In the genomic region with DNA sequence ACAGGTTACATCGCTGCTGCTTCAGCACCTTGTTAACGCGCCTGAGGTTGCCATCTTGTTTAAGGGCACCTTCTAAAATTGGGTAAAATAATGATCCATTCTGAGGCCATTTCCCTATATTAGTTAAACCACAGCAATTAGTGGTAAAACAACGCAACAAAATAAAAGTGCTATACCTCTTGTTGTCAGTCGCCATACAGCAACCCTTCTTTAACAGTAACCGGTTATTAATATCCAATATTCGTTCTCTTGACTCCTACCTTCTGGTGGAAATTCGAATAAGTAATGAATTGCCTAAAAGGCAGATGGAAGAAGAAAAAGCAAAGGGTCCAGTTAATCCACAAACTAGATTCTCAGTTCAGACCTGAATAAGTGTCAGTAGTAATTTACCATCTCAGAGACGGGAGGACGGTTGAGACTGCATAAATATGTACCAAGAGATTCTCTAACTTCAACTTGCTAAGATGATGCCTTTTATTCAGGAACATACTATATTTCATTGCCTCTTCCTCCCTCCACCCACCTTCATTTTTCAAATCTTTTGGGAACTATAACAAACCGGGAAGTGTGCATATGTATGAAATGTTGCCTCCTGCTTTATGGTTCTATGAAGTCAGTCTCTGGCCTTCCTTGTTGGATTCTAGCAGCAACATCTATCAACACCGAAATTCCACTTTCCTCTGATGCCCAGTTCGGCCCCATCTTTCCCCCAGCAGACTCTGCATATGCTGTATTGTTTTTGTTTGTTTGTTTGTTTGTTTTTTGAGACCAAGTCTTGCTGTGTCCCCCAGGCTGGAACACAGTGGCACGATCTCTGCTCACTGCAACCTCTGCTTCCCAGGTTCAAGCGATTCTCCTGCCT, we compare ENCODE assay signal across 10 cellular contexts. TPM values are rescaled to one million over a fixed set of nuclear protein-coding genes. Genes with fewer than 3 reads are reported as not detected.
DNase-seq lines count a peak whose midpoint lies in the region; ATAC-seq, FAIRE-seq and TF ChIP-seq lines count a peak whose summit lies in the region.
"Had no signal": no experiment of that assay in that cellular context is flagged by ENCODE, and none has a peak within 500 bp of the region (broad histone marks: within the 10 kb centered on the region; RNA-seq: fewer than 3 reads in every experiment).

No MANE protein-coding gene starts in this region.

- WGBS in GM23248 (ENCODE audit: low coverage in 1 of 2, low lambda C conversion rate in 2 of 2, missing lambda C conversion rate in 2 of 2), 2 experiments, result 60 to 62% methylated on average over 15 of the region's 15 CpGs
- 65 to 68% methylated on average over 15 of the region's 15 CpGs for WGBS in lower leg skin, 2 donors

- H3K4me2 ChIP-seq in GM23248 (ENCODE audit: unreplicated experiment), result peak overlapping the region; percentile 88

- no peak for TF ChIP-seq POLR2A in gastrocnemius medialis (IDR thresholded peaks at IDR 0.05)
- TF ChIP-seq POLR2A in lower leg skin (IDR thresholded peaks at IDR 0.05), result no peak

- in situ Hi-C loops in GM23248 (cut with MboI) (no loop called here), gastrocnemius medialis (cut with MboI; ENCODE audit: low sequenced_read_pairs in 4 of 4) (no loop called here), KBM-7 (cut with MboI; ENCODE audit: low pct_unique_long_range_greater_than_20kb, low sequenced_read_pairs) (no loop called here)

- peaks cover 42% of the 10 kb centered on the region for H3K79me2 ChIP-seq in GM23248 (ENCODE audit: insufficient read depth)

- H3K9me3 ChIP-seq in GM23248 (ENCODE audit: low read depth) (no peaks in the 10 kb centered on the region), gastrocnemius medialis (no peaks in the 10 kb centered on the region)

- H3K9ac ChIP-seq in GM23248, result peak overlapping the region; percentile 99

- no peak for FAIRE-seq in frontal cortex (lab: Jason Lieb, UNC)

- H4K20me1 ChIP-seq in GM23248 (ENCODE audit: insufficient read depth), result no peaks in the 10 kb centered on the region

- TF ChIP-seq CTCF in WI38 (IDR thresholded peaks at IDR 0.05; ENCODE audit: low read depth, low read length) (no peak), foreskin fibroblast (IDR thresholded peaks at IDR 0.05; ENCODE audit: low read depth, low read length) (no peak), gastrocnemius medialis (IDR thresholded peaks at IDR 0.05 in 4 of 5, conservative IDR thresholded peaks at IDR 0.05 in 1 of 5) (no peak), lower leg skin (IDR thresholded peaks at IDR 0.05) (no peak)

- DNase-seq in GM23248 (no peak), foreskin fibroblast (no peak), gastrocnemius medialis (no peak), lower leg skin (ENCODE audit: low spot score in 2 of 2) (no peak), KBM-7 (no peak), frontal cortex (ENCODE audit: low spot score in 2 of 2) (no peak)

- H3K4me3 ChIP-seq in GM23248, result peak overlapping the region; percentile 96
- peak overlapping the region; percentile 93 for H3K4me3 ChIP-seq in WI38 (ENCODE audit: low read depth, low read length)
- peak overlapping the region; percentile 93 to 98 for H3K4me3 ChIP-seq in foreskin fibroblast (ENCODE audit: low read depth in 1 of 2, low read length in 2 of 2)
- peak overlapping the region; percentile 74 to 97 (median 90) for H3K4me3 ChIP-seq in gastrocnemius medialis
- H3K4me3 ChIP-seq in lower leg skin (ENCODE audit: low read depth, poor library complexity, severe bottlenecking), result no peak overlapping the region

- H3K4me1 ChIP-seq in GM23248 (ENCODE audit: insufficient read depth) (peaks cover 15% of the 10 kb centered on the region), gastrocnemius medialis (peaks cover 12 to 22% of the 10 kb centered on the region in 2 donors)

- H2AFZ ChIP-seq in GM23248, result peak overlapping the region; percentile 93

- peak overlapping the region; percentile 95 for H3K27ac ChIP-seq in GM23248
- H3K27ac ChIP-seq in gastrocnemius medialis, result peak overlapping the region; percentile 88 to 99 (median 98)

- H3K36me3 ChIP-seq in GM23248 (ENCODE audit: low read depth), result peaks cover 23% of the 10 kb centered on the region
- peaks cover 4 to 32% of the 10 kb centered on the region in 2 donors for H3K36me3 ChIP-seq in gastrocnemius medialis

- intact Hi-C loops in gastrocnemius medialis (cut with DNase I; ENCODE audit: low total_unique reads) (loop anchor here (1.0 to 2.0 kb wide), 2 partner anchors 21 to 59 kb away; a partner anchor contains a TSS), lower leg skin (cut with DNase I; ENCODE audit: low total_unique reads) (no loop called here)

- H3K27me3 ChIP-seq in GM23248 (replicated peaks; ENCODE audit: insufficient read depth) (no peaks in the 10 kb centered on the region), gastrocnemius medialis (no peaks in the 10 kb centered on the region)

- no peaks in the 10 kb centered on the region for H3K9me2 ChIP-seq in GM23248 (ENCODE audit: insufficient read depth)

- no peaks in the 10 kb centered on the region for H3F3A ChIP-seq in GM23248 (ENCODE audit: insufficient read depth)

- ATAC-seq in gastrocnemius medialis, result no peak
- ATAC-seq in GM19023 (IDR thresholded peaks at IDR 0.05; ENCODE audit: unreplicated experiment), result no peak

RNA-seq across cellular contexts. Expression of a gene that starts 0.8 kb away (rescaled TPM):
- total RNA-seq in GM23248 (2014; rRNA removed; shearing (Covaris generic)), result 217 and 263 TPM in 2 replicates
- polyA plus RNA-seq in GM23248 (2016; fragmentation: Nextera tagmentation; extraction: Ambion mirVana), result 274 and 277 TPM in 2 replicates
- total RNA-seq in gastrocnemius medialis, result 100 to 1,000 TPM; 304 to 543 (median 486) TPM
- 100 to 1,000 TPM in 2 of 4 donors, 10 to 100 TPM in 2; 70.6 to 148 (median 116) TPM for total RNA-seq in lower leg skin
- total RNA-seq in frontal cortex, result 194 TPM

RNA-seq across cellular contexts. Expression of a gene that starts 6.5 kb away (rescaled TPM):
- not detected in 2 replicates for total RNA-seq in GM23248 (2014; rRNA removed; shearing (Covaris generic))
- polyA plus RNA-seq in GM23248 (2016; fragmentation: Nextera tagmentation; extraction: Ambion mirVana), result not detected in 2 replicates
- total RNA-seq in gastrocnemius medialis (not detected), lower leg skin (not detected), frontal cortex (under 0.01 TPM)
- total RNA-seq: glomerular endothelial cell, NCI-H460 had no signal

RNA-seq across cellular contexts. Expression of a gene that starts 21.8 kb away (rescaled TPM):
- 3.8 and 5.6 TPM in 2 replicates for total RNA-seq in GM23248 (2014; rRNA removed; shearing (Covaris generic))
- polyA plus RNA-seq in GM23248 (2016; fragmentation: Nextera tagmentation; extraction: Ambion mirVana), result 1.0 and 1.5 TPM in 2 replicates
- total RNA-seq in gastrocnemius medialis, result 1 to 10 TPM in 1 of 4 donors, under 1 TPM in 3; 0.36 to 1.7 (median 0.58) TPM
- total RNA-seq in lower leg skin, result 1 to 10 TPM; 3.0 to 4.9 (median 3.9) TPM
- total RNA-seq in frontal cortex, result 9.4 TPM

RNA-seq across cellular contexts. Expression of a gene that starts 25.6 kb away (rescaled TPM):
- 7.1 and 11.4 TPM in 2 replicates for total RNA-seq in GM23248 (2014; rRNA removed; shearing (Covaris generic))
- 2.2 and 3.4 TPM in 2 replicates for polyA plus RNA-seq in GM23248 (2016; fragmentation: Nextera tagmentation; extraction: Ambion mirVana)
- 10 to 100 TPM in 1 of 4 donors, 1 to 10 TPM in 3; 3.7 to 16.2 (median 6.7) TPM for total RNA-seq in gastrocnemius medialis
- total RNA-seq in lower leg skin, result 10 to 100 TPM; 16.9 to 29.6 (median 23.2) TPM
- 4.5 TPM for total RNA-seq in frontal cortex

RNA-seq across cellular contexts. Expression of a gene that starts 53.2 kb away (rescaled TPM):
- 62.7 and 70.7 TPM in 2 replicates for total RNA-seq in GM23248 (2014; rRNA removed; shearing (Covaris generic))
- polyA plus RNA-seq in GM23248 (2016; fragmentation: Nextera tagmentation; extraction: Ambion mirVana), result 17.8 and 19.3 TPM in 2 replicates
- total RNA-seq in gastrocnemius medialis (1 to 10 TPM in 2 of 4 donors, under 1 TPM in 2; 0.46 to 5.0 (median 1.9) TPM), lower leg skin (10 to 100 TPM; 66.2 to 98.4 (median 74.8) TPM), frontal cortex (4.5 TPM)
